19 cellular contexts compared by ENCODE assay signal in the genomic region with DNA sequence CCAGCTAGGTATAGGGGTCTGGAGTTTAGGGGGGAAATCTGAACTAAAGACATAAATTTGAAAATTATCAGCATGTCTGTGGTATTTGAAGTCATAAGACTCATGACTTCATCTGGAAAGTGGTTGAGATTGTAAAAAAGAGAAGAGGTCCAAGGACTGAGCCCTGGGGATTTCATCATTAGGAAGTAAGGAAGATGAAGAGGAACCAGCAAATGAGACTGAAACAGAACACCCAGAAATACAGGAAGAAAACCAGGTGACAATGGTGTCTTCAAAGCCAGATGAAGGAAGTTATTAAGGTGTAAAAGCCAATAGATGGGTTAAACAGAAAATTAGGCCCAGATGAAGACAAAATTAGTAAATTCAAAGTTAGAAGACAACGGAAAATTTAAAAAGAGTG. TPM values are rescaled to one million over a fixed set of nuclear protein-coding genes. Genes with fewer than 3 reads are reported as not detected.
DNase-seq lines count a peak whose midpoint lies in the region; ATAC-seq and TF ChIP-seq lines count a peak whose summit lies in the region.
"Had no signal": no experiment of that assay in that cellular context is flagged by ENCODE, and none has a peak within 500 bp of the region (broad histone marks: within the 10 kb centered on the region; RNA-seq: fewer than 3 reads in every experiment).

No MANE protein-coding gene starts in this region.

- 81 to 89% methylated on average over 1 of the region's 1 CpG for whole genome bisulfite sequencing in lower leg skin, 2 donors

- no peaks in the 10 kb centered on the region for H3K9me3 Mint-ChIP-seq in memory B cell
- peaks cover 1% of the 10 kb centered on the region for H3K9me3 Mint-ChIP-seq in activated T-helper 1 cell treated with anti-CD3 and anti-CD28 coated beads, Interleukin-12 subunit alpha, Interleukin-12 subunit beta, Interleukin-2, Interleukin-4 antibody, amounts not matched to agents 30 ng/mL and 10 ng/mL and 1 ng/mL, durations not matched to agents 14 hours and 24 hours and 36 hours
- H3K9me3 Mint-ChIP-seq in activated naive CD4-positive, alpha-beta T cell treated with anti-CD3 and anti-CD28 coated beads, Interleukin-2, amount 10 ng/mL, durations not matched to agents 7 days and 5 days = peaks cover under 1% of the 10 kb centered on the region
- H3K9me3 Mint-ChIP-seq: CD4-positive, alpha-beta T cell; IgD-negative memory B cell had no signal

- H2AFZ ChIP-seq in Loucy (ENCODE audit: low read length) (peak overlapping the region; percentile 41), OCI-LY3 (ENCODE audit: low read depth, low read length) (no peak overlapping the region)
- H2AFZ ChIP-seq: GM23248 had no signal

- TF ChIP-seq CTCF in Loucy (conservative IDR thresholded peaks at IDR 0.05; ENCODE audit: low read length) (no peak), OCI-LY3 (IDR thresholded peaks at IDR 0.05; ENCODE audit: low read depth, low read length) (no peak), lower leg skin (IDR thresholded peaks at IDR 0.05) (no peak)

- H3K9me3 ChIP-seq in Loucy (ENCODE audit: insufficient read depth, low read depth, low read length) (no peaks in the 10 kb centered on the region), OCI-LY3 (ENCODE audit: insufficient read depth, low read length) (peaks cover 8% of the 10 kb centered on the region; the same call in 1 of the 2 replicates)
- H3K9me3 ChIP-seq: SJSA1 had no signal

- no peaks in the 10 kb centered on the region for H4K20me1 ChIP-seq in Loucy (ENCODE audit: insufficient read depth, low read length, poor library complexity, severe bottlenecking)
- no peaks in the 10 kb centered on the region for H4K20me1 ChIP-seq in OCI-LY3 (ENCODE audit: insufficient read depth, low read length)

- H3K36me3 ChIP-seq in Loucy (ENCODE audit: insufficient read depth, low read length) = no peaks in the 10 kb centered on the region
- H3K36me3 ChIP-seq in OCI-LY3 (replicated peaks; ENCODE audit: low read depth, low read length) = peaks cover under 1% of the 10 kb centered on the region
- H3K36me3 ChIP-seq: SJSA1 had no signal

- H3K4me1 ChIP-seq in Loucy (ENCODE audit: insufficient read depth, low read length, poor library complexity, severe bottlenecking) = no peaks in the 10 kb centered on the region
- peaks cover 59% of the 10 kb centered on the region for H3K4me1 ChIP-seq in OCI-LY3 (ENCODE audit: low read length)
- H3K4me1 ChIP-seq: SJSA1 had no signal

- no peak overlapping the region for H3K27ac Mint-ChIP-seq in memory B cell
- H3K27ac Mint-ChIP-seq in activated T-helper 1 cell treated with anti-CD3 and anti-CD28 coated beads, Interleukin-12 subunit alpha, Interleukin-12 subunit beta, Interleukin-2, Interleukin-4 antibody, amounts not matched to agents 30 ng/mL and 10 ng/mL and 1 ng/mL, durations not matched to agents 14 hours and 24 hours and 36 hours = no peak overlapping the region
- H3K27ac Mint-ChIP-seq in activated naive CD4-positive, alpha-beta T cell treated with anti-CD3 and anti-CD28 coated beads, Interleukin-2, amount 10 ng/mL, durations not matched to agents 7 days and 5 days = no peak overlapping the region
- H3K27ac Mint-ChIP-seq: CD4-positive, alpha-beta T cell; IgD-negative memory B cell had no signal

- no peaks in the 10 kb centered on the region for H3K36me3 Mint-ChIP-seq in memory B cell
- no peaks in the 10 kb centered on the region for H3K36me3 Mint-ChIP-seq in activated T-helper 1 cell treated with anti-CD3 and anti-CD28 coated beads, Interleukin-12 subunit alpha, Interleukin-12 subunit beta, Interleukin-2, Interleukin-4 antibody, amounts not matched to agents 30 ng/mL and 10 ng/mL and 1 ng/mL, durations not matched to agents 14 hours and 24 hours and 36 hours (ENCODE audit: low read depth)
- no peaks in the 10 kb centered on the region for H3K36me3 Mint-ChIP-seq in activated naive CD4-positive, alpha-beta T cell treated with anti-CD3 and anti-CD28 coated beads, Interleukin-2, amount 10 ng/mL, durations not matched to agents 7 days and 5 days
- H3K36me3 Mint-ChIP-seq: IgD-negative memory B cell had no signal

- no peaks in the 10 kb centered on the region for H3F3A ChIP-seq in Loucy (ENCODE audit: low read depth)

- H3K4me1 Mint-ChIP-seq in memory B cell = peaks cover 8% of the 10 kb centered on the region
- peaks cover 7% of the 10 kb centered on the region for H3K4me1 Mint-ChIP-seq in activated T-helper 1 cell treated with anti-CD3 and anti-CD28 coated beads, Interleukin-12 subunit alpha, Interleukin-12 subunit beta, Interleukin-2, Interleukin-4 antibody, amounts not matched to agents 30 ng/mL and 10 ng/mL and 1 ng/mL, durations not matched to agents 14 hours and 24 hours and 36 hours (ENCODE audit: low read depth)
- H3K4me1 Mint-ChIP-seq in activated naive CD4-positive, alpha-beta T cell treated with anti-CD3 and anti-CD28 coated beads, Interleukin-2, amount 10 ng/mL, durations not matched to agents 7 days and 5 days = no peaks in the 10 kb centered on the region

- no peak for TF ChIP-seq POLR2A in lower leg skin (IDR thresholded peaks at IDR 0.05)

- CTCF ChIA-PET in activated naive CD4-positive, alpha-beta T cell treated with anti-CD3 and anti-CD28 coated beads, Interleukin-2, amount 10 ng/mL, durations not matched to agents 7 days and 5 days (lab: Charles Lee) = no interaction called here

- peak; percentile 57 for ATAC-seq in memory B cell (ENCODE audit: low read depth)
- no peak for ATAC-seq in HG02571 (IDR thresholded peaks at IDR 0.05; ENCODE audit: unreplicated experiment)
- ATAC-seq: HCT116 had no signal

- H3K79me2 ChIP-seq in Loucy (ENCODE audit: insufficient read depth, low read length) (no peaks in the 10 kb centered on the region), OCI-LY3 (ENCODE audit: low read length) (no peaks in the 10 kb centered on the region; the same call in 1 of the 2 replicates)

- DNase-seq in AML-193 (lab: John Stamatoyannopoulos, UW) (peak; percentile 54 to 74), memory B cell (ENCODE audit: low spot score in 2 of 2) (no peak), lower leg skin (ENCODE audit: low spot score in 2 of 2) (no peak)
- no peak for DNase-seq in activated T-helper 1 cell treated with anti-CD3 and anti-CD28 coated beads, Interleukin-12 subunit alpha, Interleukin-12 subunit beta, Interleukin-2, Interleukin-4 antibody, amounts not matched to agents 30 ng/mL and 10 ng/mL and 1 ng/mL, durations not matched to agents 14 hours and 24 hours and 36 hours (ENCODE audit: low spot score)
- no peak for DNase-seq in activated naive CD4-positive, alpha-beta T cell treated with anti-CD3 and anti-CD28 coated beads, Interleukin-2, amount 10 ng/mL, durations not matched to agents 7 days and 5 days
- DNase-seq: Calu3; CD4-positive, alpha-beta T cell; DMS79; GM23248; NCI-H1092 treated with DMSO at 0.1 percent for 48 hours; NCI-H1694; NCI-H345; NCI-H526 treated with DMSO at 0.1 percent for 48 hours had no signal

- H3K27me3 ChIP-seq in Loucy (ENCODE audit: insufficient read depth, low read length, poor library complexity, severe bottlenecking) = no peaks in the 10 kb centered on the region
- no peaks in the 10 kb centered on the region for H3K27me3 ChIP-seq in OCI-LY3 (ENCODE audit: low read depth, low read length)
- H3K27me3 ChIP-seq: SJSA1 had no signal

- intact Hi-C loops in activated T-helper 1 cell treated with anti-CD3 and anti-CD28 coated beads, Interleukin-12 subunit alpha, Interleukin-12 subunit beta, Interleukin-2, Interleukin-4 antibody, amounts not matched to agents 30 ng/mL and 10 ng/mL and 1 ng/mL, durations not matched to agents 14 hours and 24 hours and 36 hours (cut with micrococcal nuclease) = no loop called here
- intact Hi-C loops in lower leg skin (cut with DNase I; ENCODE audit: low total_unique reads) = loop anchor here (10.0 kb wide), 1 partner anchor 250 kb away; no protein-coding TSS in a partner anchor

- H3K4me3 Mint-ChIP-seq in memory B cell = no peak overlapping the region
- H3K4me3 Mint-ChIP-seq in activated T-helper 1 cell treated with anti-CD3 and anti-CD28 coated beads, Interleukin-12 subunit alpha, Interleukin-12 subunit beta, Interleukin-2, Interleukin-4 antibody, amounts not matched to agents 30 ng/mL and 10 ng/mL and 1 ng/mL, durations not matched to agents 14 hours and 24 hours and 36 hours = no peak overlapping the region
- H3K4me3 Mint-ChIP-seq in activated naive CD4-positive, alpha-beta T cell treated with anti-CD3 and anti-CD28 coated beads, Interleukin-2, amount 10 ng/mL, durations not matched to agents 7 days and 5 days = no peak overlapping the region
- H3K4me3 Mint-ChIP-seq: CD4-positive, alpha-beta T cell; IgD-negative memory B cell had no signal

- no peaks in the 10 kb centered on the region for H3K27me3 Mint-ChIP-seq in memory B cell
- H3K27me3 Mint-ChIP-seq in activated T-helper 1 cell treated with anti-CD3 and anti-CD28 coated beads, Interleukin-12 subunit alpha, Interleukin-12 subunit beta, Interleukin-2, Interleukin-4 antibody, amounts not matched to agents 30 ng/mL and 10 ng/mL and 1 ng/mL, durations not matched to agents 14 hours and 24 hours and 36 hours (ENCODE audit: insufficient read depth) = peaks cover under 1% of the 10 kb centered on the region
- no peaks in the 10 kb centered on the region for H3K27me3 Mint-ChIP-seq in activated naive CD4-positive, alpha-beta T cell treated with anti-CD3 and anti-CD28 coated beads, Interleukin-2, amount 10 ng/mL, durations not matched to agents 7 days and 5 days
- H3K27me3 Mint-ChIP-seq: CD4-positive, alpha-beta T cell; IgD-negative memory B cell had no signal

- no peak overlapping the region for H3K4me3 ChIP-seq in Loucy (ENCODE audit: low read length, poor library complexity, severe bottlenecking)
- 0 out of 2 replicates have a peak overlapping the region, but pooled peaks have one; percentile 3 for H3K4me3 ChIP-seq in OCI-LY3 (ENCODE audit: low read length)
- H3K4me3 ChIP-seq in lower leg skin (ENCODE audit: low read depth, poor library complexity, severe bottlenecking) = no peak overlapping the region
- H3K4me3 ChIP-seq: GM23248, SJSA1 had no signal

- peak overlapping the region; percentile 87 for H3K27ac ChIP-seq in OCI-LY3 (ENCODE audit: low read length)
- H3K27ac ChIP-seq: GM23248, SJSA1 had no signal

- H3K4me2 ChIP-seq in Loucy (ENCODE audit: low read depth, low read length, poor library complexity, severe bottlenecking) (no peak overlapping the region), OCI-LY3 (ENCODE audit: low read length) (peak overlapping the region; percentile 38)

- no peak overlapping the region for H3K9ac ChIP-seq in Loucy (ENCODE audit: low read depth, low read length, poor library complexity, severe bottlenecking)
- peak overlapping the region; percentile 38; the same call in 1 of the 2 replicates for H3K9ac ChIP-seq in OCI-LY3 (ENCODE audit: low read length)
- H3K9ac ChIP-seq: GM23248 had no signal

- no peaks in the 10 kb centered on the region for H3K9me2 ChIP-seq in Loucy (replicated peaks; ENCODE audit: low read depth, low read length)

RNA-seq across cellular contexts. Expression of a gene that starts 49.1 kb away (rescaled TPM):
- 26.8 and 28.1 TPM in 2 replicates for total RNA-seq in activated T-helper 1 cell treated with anti-CD3 and anti-CD28 coated beads, Interleukin-12 subunit alpha, Interleukin-12 subunit beta, Interleukin-2, Interleukin-4 antibody, amounts not matched to agents 30 ng/mL and 10 ng/mL and 1 ng/mL, durations not matched to agents 14 hours and 24 hours and 36 hours
- 10 to 100 TPM; 22.7 to 28.7 (median 25.3) TPM for total RNA-seq in lower leg skin

Comparison
In these comparisons a context has a peak if more than half of its experiments do, and no peak if none do; other contexts are left out.
1. DNase-seq: peak in AML-193 (2 of 2); none in memory B cell (0 of 2), activated T-helper 1 cell treated with anti-CD3 and anti-CD28 coated beads, Interleukin-12 subunit alpha, Interleukin-12 subunit beta, Interleukin-2, Interleukin-4 antibody, amounts not matched to agents 30 ng/mL and 10 ng/mL and 1 ng/mL, durations not matched to agents 14 hours and 24 hours and 36 hours (single experiment), activated naive CD4-positive, alpha-beta T cell treated with anti-CD3 and anti-CD28 coated beads, Interleukin-2, amount 10 ng/mL, durations not matched to agents 7 days and 5 days (single experiment) and lower leg skin (0 of 2).